Comparison of ENCODE assay signal across 8 cellular contexts in the genomic region with DNA sequence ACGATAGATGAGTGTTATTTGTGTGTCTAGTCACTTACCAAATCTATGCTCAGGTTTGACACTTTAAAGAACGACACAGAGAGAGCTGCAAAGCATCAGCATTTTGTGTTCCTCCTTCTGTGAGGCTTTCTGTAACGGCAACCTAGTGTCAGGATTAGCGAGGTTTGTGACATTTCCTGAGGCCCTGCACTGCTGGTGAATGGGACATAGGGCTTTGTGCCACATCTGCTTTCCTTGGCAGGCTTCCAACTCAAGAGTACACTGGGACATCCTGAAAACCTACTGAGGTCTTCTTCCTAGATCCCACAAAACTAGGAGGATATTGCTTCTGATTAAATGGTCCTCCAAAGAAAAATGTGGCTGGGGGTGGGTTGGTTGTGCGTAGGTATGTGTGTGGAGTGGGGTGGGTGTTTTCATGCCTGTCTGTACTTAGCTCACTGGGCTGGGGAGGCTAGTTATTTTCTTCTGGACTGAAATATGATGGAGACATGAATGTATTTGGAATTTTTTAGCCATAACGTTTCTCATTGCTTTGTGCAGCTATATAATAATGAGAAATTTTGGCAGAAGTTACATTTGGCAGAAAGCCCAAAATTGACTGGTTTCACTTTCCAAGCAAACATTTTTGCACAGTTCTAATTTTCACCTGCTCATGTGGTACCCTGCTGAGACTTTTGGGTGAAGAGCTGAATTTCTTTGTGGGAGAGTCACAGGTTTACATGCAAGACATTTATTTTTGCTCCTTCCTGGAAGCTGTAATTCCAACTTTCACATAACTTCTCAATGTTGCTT.
DNase-seq lines count a peak whose midpoint lies in the region; ATAC-seq and TF ChIP-seq lines count a peak whose summit lies in the region.

No MANE protein-coding gene starts in this region.

- POLR2A ChIA-PET in CD8-positive, alpha-beta T cell (lab: Charles Lee): no interaction called here

- CTCF ChIA-PET in CD8-positive, alpha-beta T cell (lab: Charles Lee): no interaction called here

- peak; percentile 10 for DNase-seq in BE2C
- DNase-seq in Jurkat, Clone E6-1 (ENCODE audit: low read depth, low spot score): peak; percentile 44
- peak; percentile 47 for DNase-seq in SHP77 treated with DMSO at 0.1 percent for 48 hours (lab: John Stamatoyannopoulos, UW)
- no peak for DNase-seq in right atrium auricular region (ENCODE audit: low spot score)
- DNase-seq in NK-92 treated with Interleukin-12 subunit alpha and Interleukin-12 subunit beta, amount 100 ng/mL, for 24 hours (lab: John Stamatoyannopoulos, UW): no peak
- no peak for DNase-seq in CD8-positive, alpha-beta T cell

- no peaks in the 10 kb centered on the region for H3K27me3 Mint-ChIP-seq in stimulated activated memory B cell treated with anti-CD40 and anti-IgM and Interleukin-4, amounts not matched to agents 10 μg/mL and 1 μg/mL and 100 μg/mL, for 72 hours
- H3K27me3 Mint-ChIP-seq in CD8-positive, alpha-beta T cell (ENCODE audit: low read depth): no peaks in the 10 kb centered on the region

- intact Hi-C loops in CD8-positive, alpha-beta T cell (cut with DNase I, micrococcal nuclease): no loop called here

- peak overlapping the region; percentile 45 to 84 for H3K27ac ChIP-seq in right atrium auricular region
- H3K27ac ChIP-seq in CD8-positive, alpha-beta T cell (ENCODE audit: low read depth, low read length): no peak overlapping the region

- peaks cover 7% of the 10 kb centered on the region for H3K9me3 Mint-ChIP-seq in stimulated activated memory B cell treated with anti-CD40 and anti-IgM and Interleukin-4, amounts not matched to agents 10 μg/mL and 1 μg/mL and 100 μg/mL, for 72 hours
- no peaks in the 10 kb centered on the region for H3K9me3 Mint-ChIP-seq in CD8-positive, alpha-beta T cell

- no peak for ATAC-seq in stimulated activated memory B cell treated with anti-CD40 and anti-IgM and Interleukin-4, amounts not matched to agents 10 μg/mL and 1 μg/mL and 100 μg/mL, for 72 hours
- ATAC-seq in CD8-positive, alpha-beta T cell: no peak
- ATAC-seq in GM21360 (IDR thresholded peaks at IDR 0.05; ENCODE audit: unreplicated experiment): no peak

- no peaks in the 10 kb centered on the region for H3K4me1 Mint-ChIP-seq in stimulated activated memory B cell treated with anti-CD40 and anti-IgM and Interleukin-4, amounts not matched to agents 10 μg/mL and 1 μg/mL and 100 μg/mL, for 72 hours
- no peaks in the 10 kb centered on the region for H3K4me1 Mint-ChIP-seq in CD8-positive, alpha-beta T cell (ENCODE audit: low read depth)

- H3K36me3 ChIP-seq in BE2C: no peaks in the 10 kb centered on the region
- no peaks in the 10 kb centered on the region for H3K36me3 ChIP-seq in right atrium auricular region
- H3K36me3 ChIP-seq in CD8-positive, alpha-beta T cell (ENCODE audit: insufficient read depth, low read length): no peaks in the 10 kb centered on the region

- no peak overlapping the region for H3K27ac Mint-ChIP-seq in stimulated activated memory B cell treated with anti-CD40 and anti-IgM and Interleukin-4, amounts not matched to agents 10 μg/mL and 1 μg/mL and 100 μg/mL, for 72 hours
- H3K27ac Mint-ChIP-seq in CD8-positive, alpha-beta T cell: no peak overlapping the region

- H3K4me3 Mint-ChIP-seq in stimulated activated memory B cell treated with anti-CD40 and anti-IgM and Interleukin-4, amounts not matched to agents 10 μg/mL and 1 μg/mL and 100 μg/mL, for 72 hours: no peak overlapping the region
- no peak overlapping the region for H3K4me3 Mint-ChIP-seq in CD8-positive, alpha-beta T cell

- TF ChIP-seq CTCF in BE2C (IDR thresholded peaks at IDR 0.05; ENCODE audit: low read depth, low read length) (no peak), right atrium auricular region (IDR thresholded peaks at IDR 0.05) (no peak)
- TF ChIP-seq CTCF in CD8-positive, alpha-beta T cell (IDR thresholded peaks at IDR 0.05): no peak

- H3K4me3 ChIP-seq in BE2C (ENCODE audit: low read depth, low read length): no peak overlapping the region
- no peak overlapping the region for H3K4me3 ChIP-seq in Jurkat, Clone E6-1 (ENCODE audit: low read length)
- peak overlapping the region in 1 of 2 donors; percentile 4 for H3K4me3 ChIP-seq in right atrium auricular region
- no peak overlapping the region for H3K4me3 ChIP-seq in CD8-positive, alpha-beta T cell (ENCODE audit: low read depth, low read length)

- no peaks in the 10 kb centered on the region for H3K27me3 ChIP-seq in BE2C
- no peaks in the 10 kb centered on the region for H3K27me3 ChIP-seq in right atrium auricular region
- H3K27me3 ChIP-seq in CD8-positive, alpha-beta T cell (ENCODE audit: insufficient read depth, low read length): no peaks in the 10 kb centered on the region

- H3K36me3 Mint-ChIP-seq in stimulated activated memory B cell treated with anti-CD40 and anti-IgM and Interleukin-4, amounts not matched to agents 10 μg/mL and 1 μg/mL and 100 μg/mL, for 72 hours: no peaks in the 10 kb centered on the region
- no peaks in the 10 kb centered on the region for H3K36me3 Mint-ChIP-seq in CD8-positive, alpha-beta T cell

- no peaks in the 10 kb centered on the region for H3K4me1 ChIP-seq in BE2C
- peaks cover 0 to 22% of the 10 kb centered on the region in 2 donors for H3K4me1 ChIP-seq in right atrium auricular region
- H3K4me1 ChIP-seq in CD8-positive, alpha-beta T cell (ENCODE audit: insufficient read depth, low read length): no peaks in the 10 kb centered on the region

- H3K9me3 ChIP-seq in BE2C: no peaks in the 10 kb centered on the region
- H3K9me3 ChIP-seq in right atrium auricular region: no peaks in the 10 kb centered on the region
- H3K9me3 ChIP-seq in CD8-positive, alpha-beta T cell (ENCODE audit: low read length): no peaks in the 10 kb centered on the region

Comparison
In these comparisons a context has a peak if more than half of its experiments do, and no peak if none do; other contexts are left out.
1. DNase-seq: peak in BE2C (single experiment), Jurkat, Clone E6-1 (single experiment) and SHP77 treated with DMSO at 0.1 percent for 48 hours (single experiment); none in right atrium auricular region (single experiment), NK-92 treated with Interleukin-12 subunit alpha and Interleukin-12 subunit beta, amount 100 ng/mL, for 24 hours (single experiment) and CD8-positive, alpha-beta T cell (0 of 7).